7 cellular contexts compared by ENCODE assay signal in genomic region chr7:2353650-2354172, GRCh38. TPM values are rescaled to one million over a fixed set of nuclear protein-coding genes. Genes with fewer than 3 reads are reported as not detected.
A peak's percentile ranks its signal among the peaks of the same experiment; 100 is the strongest.
DNase-seq lines count a peak whose midpoint lies in the region; TF ChIP-seq lines count a peak whose summit lies in the region.

No MANE protein-coding gene starts in this region.

- H3K9me3 ChIP-seq in skeletal muscle satellite cell (replicated peaks; ENCODE audit: low read length), result no peaks in the 10 kb centered on the region

- H3K4me3 ChIP-seq in GM12875 (ENCODE audit: low read depth, low read length) (peak overlapping the region; percentile 96), H7 (ENCODE audit: insufficient read depth, low read depth, low read length) (peak overlapping the region; percentile 99), astrocyte of the cerebellum (ENCODE audit: low read depth, low read length) (peak overlapping the region; percentile 97), iPS-11a (ENCODE audit: low read depth, low read length) (peak overlapping the region; percentile 90), skeletal muscle satellite cell (ENCODE audit: low read length) (peak overlapping the region; percentile 98)

- DNase-seq in H7 (peak; percentile 97), M059J (ENCODE audit: low read depth) (peak; percentile 82), astrocyte of the cerebellum (ENCODE audit: low read depth) (peak; percentile 62)

- H3K27me3 Mint-ChIP-seq in T-helper 1 cell treated with Interleukin-12 subunit alpha and Interleukin-12 subunit beta and Interleukin-4 antibody, amounts not matched to agents 30 μg/mL and 1 μg/mL, for 36 hours (ENCODE audit: low read depth), result no peaks in the 10 kb centered on the region

- no peaks in the 10 kb centered on the region for H3K9me3 Mint-ChIP-seq in T-helper 1 cell treated with Interleukin-12 subunit alpha and Interleukin-12 subunit beta and Interleukin-4 antibody, amounts not matched to agents 30 μg/mL and 1 μg/mL, for 36 hours

- peak overlapping the region; percentile 91 for H3K4me3 Mint-ChIP-seq in T-helper 1 cell treated with Interleukin-12 subunit alpha and Interleukin-12 subunit beta and Interleukin-4 antibody, amounts not matched to agents 30 μg/mL and 1 μg/mL, for 36 hours

- H3K36me3 ChIP-seq in H7 (replicated peaks; ENCODE audit: control insufficient read depth, insufficient read depth, low read length) (peaks cover 6% of the 10 kb centered on the region), skeletal muscle satellite cell (ENCODE audit: insufficient read depth, low read length) (peaks cover 23% of the 10 kb centered on the region)

- peaks cover 9% of the 10 kb centered on the region for H3K4me1 Mint-ChIP-seq in T-helper 1 cell treated with Interleukin-12 subunit alpha and Interleukin-12 subunit beta and Interleukin-4 antibody, amounts not matched to agents 30 μg/mL and 1 μg/mL, for 36 hours (ENCODE audit: low read depth)

- H3K9ac ChIP-seq in skeletal muscle satellite cell (ENCODE audit: low read depth, low read length), result peak overlapping the region; percentile 98

- no peak for TF ChIP-seq CTCF in GM12875 (IDR thresholded peaks at IDR 0.05; ENCODE audit: borderline replicate concordance, insufficient read depth, low read depth, low read length)
- no peak for TF ChIP-seq CTCF in astrocyte of the cerebellum (IDR thresholded peaks at IDR 0.05; ENCODE audit: low read depth, low read length, missing control alignments)

- in situ Hi-C loops in astrocyte of the cerebellum (cut with HindIII; ENCODE audit: low sequenced_read_pairs), result loop anchor here (25.0 kb wide), 1 partner anchor 516 kb away; no protein-coding TSS in a partner anchor

- H3K27me3 ChIP-seq in H7 (ENCODE audit: control insufficient read depth, insufficient read depth, low read length) (no peaks in the 10 kb centered on the region), skeletal muscle satellite cell (ENCODE audit: control insufficient read depth, insufficient read depth, low read length) (no peaks in the 10 kb centered on the region)

- H3K4me1 ChIP-seq in skeletal muscle satellite cell (ENCODE audit: control insufficient read depth, insufficient read depth, low read length), result peaks cover 15% of the 10 kb centered on the region

- peak overlapping the region; percentile 88 for H3K4me2 ChIP-seq in skeletal muscle satellite cell (ENCODE audit: low read length)

- peak overlapping the region; percentile 99 for H3K27ac Mint-ChIP-seq in T-helper 1 cell treated with Interleukin-12 subunit alpha and Interleukin-12 subunit beta and Interleukin-4 antibody, amounts not matched to agents 30 μg/mL and 1 μg/mL, for 36 hours

- H3K36me3 Mint-ChIP-seq in T-helper 1 cell treated with Interleukin-12 subunit alpha and Interleukin-12 subunit beta and Interleukin-4 antibody, amounts not matched to agents 30 μg/mL and 1 μg/mL, for 36 hours (ENCODE audit: low read depth), result peaks cover 10% of the 10 kb centered on the region

RNA-seq across cellular contexts. Expression of gene EIF3B, which starts 0.9 kb away (rescaled TPM):
- 314 and 319 TPM in 2 replicates for total RNA-seq in H7 (2014; rRNA removed; shearing (Covaris generic))
- 160 and 165 TPM in 2 replicates for total RNA-seq in M059J (2014; rRNA removed; shearing (Covaris generic))
- total RNA-seq in skeletal muscle satellite cell (2012; rRNA removed), result 225 and 233 TPM in 2 replicates

RNA-seq across cellular contexts. Expression of gene SNX8, which starts 39.5 kb away (rescaled TPM):
- 23.2 and 28.2 TPM in 2 replicates for total RNA-seq in H7 (2014; rRNA removed; shearing (Covaris generic))
- 9.6 and 10.0 TPM in 2 replicates for total RNA-seq in M059J (2014; rRNA removed; shearing (Covaris generic))
- total RNA-seq in skeletal muscle satellite cell (2012; rRNA removed), result 18.5 and 20.8 TPM in 2 replicates

RNA-seq across cellular contexts. Expression of gene CHST12, which starts 49.7 kb away (rescaled TPM):
- 10.3 and 11.4 TPM in 2 replicates for total RNA-seq in H7 (2014; rRNA removed; shearing (Covaris generic))
- total RNA-seq in M059J (2014; rRNA removed; shearing (Covaris generic)), result 8.5 and 14.3 TPM in 2 replicates
- total RNA-seq in skeletal muscle satellite cell (2012; rRNA removed), result 2.0 and 6.3 TPM in 2 replicates

Comparison
In these comparisons a context has a peak if more than half of its experiments do, and no peak if none do; other contexts are left out.
1. Peak in every context shown above with its lines: DNase-seq and H3K4me3 ChIP-seq.